8 cellular contexts compared by ENCODE assay signal in the genomic region with DNA sequence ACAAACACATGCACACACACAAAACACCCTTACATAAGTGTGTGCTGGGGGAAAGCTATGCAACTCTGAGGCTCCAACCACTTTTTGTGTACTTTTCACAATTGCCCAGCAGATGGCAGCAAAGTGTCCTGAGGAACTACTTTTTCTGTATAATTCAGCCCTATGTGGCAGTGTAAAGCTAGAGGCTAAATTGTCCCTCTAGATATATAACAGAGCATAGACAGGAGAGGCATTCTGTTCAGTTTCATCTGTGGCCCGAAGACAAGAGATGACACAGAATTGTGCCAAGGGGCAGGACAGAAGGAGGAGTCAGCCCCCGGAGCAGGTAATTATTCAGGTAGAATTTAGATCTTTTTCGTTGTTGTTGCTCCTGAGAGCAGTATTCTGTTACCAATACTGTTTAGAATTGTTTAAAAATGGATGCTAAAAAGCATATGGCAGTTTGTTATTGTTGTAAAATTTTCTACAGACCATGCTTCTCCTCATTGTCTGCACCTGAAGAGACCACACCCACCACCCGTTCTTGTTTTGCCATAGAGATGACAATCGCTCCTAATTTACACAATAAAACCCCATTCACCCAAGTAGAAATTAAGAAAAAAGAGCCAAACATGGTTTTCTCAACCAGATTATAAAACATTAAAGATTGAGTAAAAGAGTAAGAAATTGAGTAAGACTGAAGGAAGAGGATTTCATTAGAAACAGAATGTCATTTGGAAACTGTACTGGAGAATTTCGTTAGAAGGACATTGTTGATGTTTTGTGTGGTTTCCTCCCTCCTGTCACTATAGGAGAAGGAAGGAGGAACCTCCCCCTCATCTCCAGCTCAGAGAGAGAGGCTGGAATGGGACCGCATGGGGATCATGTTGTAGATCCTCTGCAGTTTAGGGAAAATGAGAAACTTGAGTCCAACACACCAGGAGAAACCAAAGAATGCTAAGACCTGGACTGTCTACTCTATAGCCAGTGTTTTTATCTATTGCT. TPM values are rescaled to one million over a fixed set of nuclear protein-coding genes. Genes with fewer than 3 reads are reported as not detected.
DNase-seq lines count a peak whose midpoint lies in the region; ATAC-seq and TF ChIP-seq lines count a peak whose summit lies in the region.

No MANE protein-coding gene starts in this region.

- H3K36me3 Mint-ChIP-seq in activated CD8-positive, alpha-beta T cell treated with anti-CD3 and anti-CD28 coated beads for 36 hours (ENCODE audit: low read depth): no peaks in the 10 kb centered on the region
- no peaks in the 10 kb centered on the region for H3K36me3 Mint-ChIP-seq in effector memory CD8-positive, alpha-beta T cell (ENCODE audit: insufficient read depth)

- H3K9me3 Mint-ChIP-seq in activated CD8-positive, alpha-beta T cell treated with anti-CD3 and anti-CD28 coated beads for 36 hours: no peaks in the 10 kb centered on the region
- no peaks in the 10 kb centered on the region for H3K9me3 Mint-ChIP-seq in effector memory CD8-positive, alpha-beta T cell

- no peaks in the 10 kb centered on the region for H4K20me1 ChIP-seq in BLaER1

- peaks cover 24% of the 10 kb centered on the region for H3K4me1 ChIP-seq in BLaER1

- intact Hi-C loops in activated CD8-positive, alpha-beta T cell treated with anti-CD3 and anti-CD28 coated beads for 36 hours (cut with micrococcal nuclease): loop anchor here (2.0 to 5.0 kb wide), 2 partner anchors 123 to 255 kb away; no protein-coding TSS in a partner anchor

- H3K4me2 ChIP-seq in BLaER1: peak overlapping the region; percentile 59

- 0 out of 2 replicates have a peak overlapping the region, but pooled peaks have one; percentile 4 for H3K27ac ChIP-seq in BLaER1

- no peaks in the 10 kb centered on the region for H3K27me3 ChIP-seq in BLaER1

- H3K27ac Mint-ChIP-seq in activated CD8-positive, alpha-beta T cell treated with anti-CD3 and anti-CD28 coated beads for 36 hours: no peak overlapping the region
- H3K27ac Mint-ChIP-seq in effector memory CD8-positive, alpha-beta T cell: no peak overlapping the region

- H3K36me3 ChIP-seq in BLaER1: 0 out of 2 replicates have a peak, but pooled peaks cover 6% of the 10 kb centered on the region

- DNase-seq in GM19238 (ENCODE audit: insufficient read length, low spot score) (peak; percentile 36), NCI-H82 treated with DMSO at 0.1 percent for 48 hours (lab: John Stamatoyannopoulos, UW; ENCODE audit: unreplicated experiment) (peak; percentile 1), midbrain (lab: John Stamatoyannopoulos, UW) (peak; percentile 76)
- peak; percentile 74 for DNase-seq in activated CD8-positive, alpha-beta T cell treated with anti-CD3 and anti-CD28 coated beads for 36 hours
- DNase-seq in effector memory CD8-positive, alpha-beta T cell: peak; percentile 50 to 62 (median 50)
- DNase-seq in stimulated activated CD8-positive, alpha-beta memory T cell treated with anti-CD3 and anti-CD28 coated beads, Interleukin-7, amount 100 ng/mL, for 1 hour (ENCODE audit: low read depth in 2 of 2): peak; percentile 14 to 23

- H3K27me3 Mint-ChIP-seq in activated CD8-positive, alpha-beta T cell treated with anti-CD3 and anti-CD28 coated beads for 36 hours: peaks cover 27% of the 10 kb centered on the region
- peaks cover 31 to 54% of the 10 kb centered on the region in 2 donors for H3K27me3 Mint-ChIP-seq in effector memory CD8-positive, alpha-beta T cell

- CTCF ChIA-PET in activated CD8-positive, alpha-beta T cell treated with anti-CD3 and anti-CD28 coated beads for 36 hours (lab: Charles Lee): interaction anchor here (0.6 to 8.8 kb wide), 44 partner anchors 9 to 609 kb away, joined by 3 to 77 read pairs (median 4); a partner anchor contains a TSS

- no peak overlapping the region for H3K4me3 ChIP-seq in BLaER1

- no peak overlapping the region for H3K9ac ChIP-seq in BLaER1

- TF ChIP-seq CTCF in activated CD8-positive, alpha-beta T cell treated with anti-CD3 and anti-CD28 coated beads for 36 hours (IDR thresholded peaks at IDR 0.05): peak; percentile 76

- peaks cover 59% of the 10 kb centered on the region for H3K9me3 ChIP-seq in BLaER1

- peak; percentile 68 for ATAC-seq in HG03520 (IDR thresholded peaks at IDR 0.05; ENCODE audit: unreplicated experiment)
- peak; percentile 69 for ATAC-seq in activated CD8-positive, alpha-beta T cell treated with anti-CD3 and anti-CD28 coated beads for 36 hours
- peak; percentile 64 for ATAC-seq in effector memory CD8-positive, alpha-beta T cell (replicated peaks)

- H3K4me1 Mint-ChIP-seq in activated CD8-positive, alpha-beta T cell treated with anti-CD3 and anti-CD28 coated beads for 36 hours (ENCODE audit: low read depth): peaks cover 7% of the 10 kb centered on the region
- no peaks in the 10 kb centered on the region for H3K4me1 Mint-ChIP-seq in effector memory CD8-positive, alpha-beta T cell (ENCODE audit: low read depth in 2 of 2)

- H3K4me3 Mint-ChIP-seq in activated CD8-positive, alpha-beta T cell treated with anti-CD3 and anti-CD28 coated beads for 36 hours: no peak overlapping the region
- H3K4me3 Mint-ChIP-seq in effector memory CD8-positive, alpha-beta T cell: peak overlapping the region in 1 of 2 donors; percentile 38

- POLR2A ChIA-PET in activated CD8-positive, alpha-beta T cell treated with anti-CD3 and anti-CD28 coated beads for 36 hours (lab: Charles Lee): no interaction called here

RNA-seq across cellular contexts. Expression of a gene that starts 14.5 kb away (rescaled TPM):
- total RNA-seq in activated CD8-positive, alpha-beta T cell treated with anti-CD3 and anti-CD28 coated beads for 36 hours: not detected

RNA-seq across cellular contexts. Expression of a gene that starts 32.4 kb away (rescaled TPM):
- not detected for total RNA-seq in activated CD8-positive, alpha-beta T cell treated with anti-CD3 and anti-CD28 coated beads for 36 hours

RNA-seq across cellular contexts. Expression of a gene that starts 36.8 kb away (rescaled TPM):
- not detected for total RNA-seq in activated CD8-positive, alpha-beta T cell treated with anti-CD3 and anti-CD28 coated beads for 36 hours

Comparison
In these comparisons a context has a peak if more than half of its experiments do, and no peak if none do; other contexts are left out.
1. DNase-seq: peak in every context shown above with its lines; median percentile 76 in midbrain; 74 in activated CD8-positive, alpha-beta T cell treated with anti-CD3 and anti-CD28 coated beads for 36 hours; 50 in effector memory CD8-positive, alpha-beta T cell; 36 in GM19238; 18 in stimulated activated CD8-positive, alpha-beta memory T cell treated with anti-CD3 and anti-CD28 coated beads, Interleukin-7, amount 100 ng/mL, for 1 hour; 1 in NCI-H82 treated with DMSO at 0.1 percent for 48 hours.